Comparison of ENCODE assay signal across 1 cellular context in the genomic region with DNA sequence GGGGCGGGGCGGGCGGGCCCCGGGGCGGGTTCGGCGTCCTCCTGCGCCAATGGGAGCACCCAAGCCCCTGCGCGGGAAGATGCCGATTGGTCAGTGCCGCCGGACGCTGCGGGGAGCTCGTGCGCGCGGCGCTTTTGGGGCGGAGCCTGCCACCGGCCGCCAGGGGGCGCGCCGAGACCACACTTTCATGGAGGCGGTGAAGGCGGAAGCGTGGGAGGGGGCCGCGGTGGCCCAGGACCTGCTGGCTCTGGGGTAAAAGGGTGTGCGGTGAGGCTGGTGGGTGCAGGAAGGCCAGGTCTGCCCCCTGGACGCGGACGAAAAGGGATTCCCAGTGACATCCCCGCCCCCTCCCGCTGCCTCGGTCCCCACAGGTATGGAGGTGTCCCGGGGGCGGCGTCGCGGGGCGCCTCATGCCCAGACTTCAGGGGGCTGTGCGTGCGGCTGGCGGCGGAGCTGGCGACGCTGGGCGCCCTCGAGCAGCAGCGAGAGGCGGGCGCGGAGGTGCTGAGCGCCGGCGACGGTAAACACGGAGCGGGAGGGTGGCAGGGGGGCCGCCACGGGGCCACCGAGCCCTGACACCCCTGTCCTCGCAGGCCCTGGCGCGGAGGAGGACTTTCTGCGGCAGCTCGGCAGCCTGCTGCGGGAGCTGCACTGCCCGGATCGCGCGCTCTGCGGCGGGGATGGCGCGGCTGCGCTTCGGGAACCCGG.
TF ChIP-seq lines count a peak whose summit lies in the region.

Gene FAM98C, plus strand, starts transcription at position 127 of the 708 bp plus-strand sequence. Its CDS starts 61 bp downstream, at position 188.

TF ChIP-seq in K562, 482 proteins besides CTCF, POLR2A, EP300 and RAD21 (continued from another document and continues in another):
- TF ChIP-seq SIN3A (IDR thresholded peaks at IDR 0.05; ENCODE audit: borderline replicate concordance in 2 of 2, control insufficient read depth in 1 of 2, low read depth in 2 of 2, low read length in 2 of 2) = peak; percentile 31 to 69; a peak in 2 of 4 replicates
- TF ChIP-seq CHD2 (IDR thresholded peaks at IDR 0.05; ENCODE audit: low read depth, low read length) = peak; percentile 70
- TF ChIP-seq SREBF1 (IDR thresholded peaks at IDR 0.05; ENCODE audit: borderline replicate concordance, low read depth, low read length) = no peak
- 0 out of 2 replicates have a peak, but pooled peaks have one; percentile 23 for TF ChIP-seq JUND (IDR thresholded peaks at IDR 0.05; ENCODE audit: borderline replicate concordance, low read depth, low read length)
- no peak; the same call in 2 of the 3 replicates for TF ChIP-seq JUND (tag; IDR thresholded peaks at IDR 0.05; ENCODE audit: borderline replicate concordance, low read depth, low read length)
- TF ChIP-seq TAF9B (IDR thresholded peaks at IDR 0.05; ENCODE audit: partially characterized antibody) = no peak
- TF ChIP-seq, protein P1, sequence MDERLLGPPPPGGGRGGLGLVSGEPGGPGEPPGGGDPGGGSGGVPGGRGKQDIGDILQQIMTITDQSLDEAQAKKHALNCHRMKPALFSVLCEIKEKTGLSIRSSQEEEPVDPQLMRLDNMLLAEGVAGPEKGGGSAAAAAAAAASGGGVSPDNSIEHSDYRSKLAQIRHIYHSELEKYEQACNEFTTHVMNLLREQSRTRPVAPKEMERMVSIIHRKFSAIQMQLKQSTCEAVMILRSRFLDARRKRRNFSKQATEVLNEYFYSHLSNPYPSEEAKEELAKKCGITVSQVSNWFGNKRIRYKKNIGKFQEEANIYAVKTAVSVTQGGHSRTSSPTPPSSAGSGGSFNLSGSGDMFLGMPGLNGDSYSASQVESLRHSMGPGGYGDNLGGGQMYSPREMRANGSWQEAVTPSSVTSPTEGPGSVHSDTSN (CRISPR knock-in tag; IDR thresholded peaks at IDR 0.05; ENCODE audit: low read depth) = no peak
- TF ChIP-seq, protein P1 (tag; conservative IDR thresholded peaks at IDR 0.05; ENCODE audit: low read depth) = no peak
- TF ChIP-seq ZNF384 (IDR thresholded peaks at IDR 0.05; ENCODE audit: low read depth, low read length) = no peak
- TF ChIP-seq MXI1 (IDR thresholded peaks at IDR 0.05; ENCODE audit: low read depth, low read length) = no peak
- no peak for TF ChIP-seq ZNF699 (CRISPR knock-in tag; IDR thresholded peaks at IDR 0.05; ENCODE audit: insufficient replicate concordance)
- TF ChIP-seq, protein P2, sequence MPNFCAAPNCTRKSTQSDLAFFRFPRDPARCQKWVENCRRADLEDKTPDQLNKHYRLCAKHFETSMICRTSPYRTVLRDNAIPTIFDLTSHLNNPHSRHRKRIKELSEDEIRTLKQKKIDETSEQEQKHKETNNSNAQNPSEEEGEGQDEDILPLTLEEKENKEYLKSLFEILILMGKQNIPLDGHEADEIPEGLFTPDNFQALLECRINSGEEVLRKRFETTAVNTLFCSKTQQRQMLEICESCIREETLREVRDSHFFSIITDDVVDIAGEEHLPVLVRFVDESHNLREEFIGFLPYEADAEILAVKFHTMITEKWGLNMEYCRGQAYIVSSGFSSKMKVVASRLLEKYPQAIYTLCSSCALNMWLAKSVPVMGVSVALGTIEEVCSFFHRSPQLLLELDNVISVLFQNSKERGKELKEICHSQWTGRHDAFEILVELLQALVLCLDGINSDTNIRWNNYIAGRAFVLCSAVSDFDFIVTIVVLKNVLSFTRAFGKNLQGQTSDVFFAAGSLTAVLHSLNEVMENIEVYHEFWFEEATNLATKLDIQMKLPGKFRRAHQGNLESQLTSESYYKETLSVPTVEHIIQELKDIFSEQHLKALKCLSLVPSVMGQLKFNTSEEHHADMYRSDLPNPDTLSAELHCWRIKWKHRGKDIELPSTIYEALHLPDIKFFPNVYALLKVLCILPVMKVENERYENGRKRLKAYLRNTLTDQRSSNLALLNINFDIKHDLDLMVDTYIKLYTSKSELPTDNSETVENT (CRISPR knock-in tag; IDR thresholded peaks at IDR 0.05) = 0 out of 2 replicates have a peak, but pooled peaks have one; percentile 21
- TF ChIP-seq ZFPM2 (CRISPR knock-in tag; IDR thresholded peaks at IDR 0.05) = 0 out of 2 replicates have a peak, but pooled peaks have one; percentile 60
- TF ChIP-seq NCOA6 (IDR thresholded peaks at IDR 0.05) = no peak
- TF ChIP-seq ZNF431 (CRISPR knock-in tag; IDR thresholded peaks at IDR 0.05) = no peak
- TF ChIP-seq BRF1 (IDR thresholded peaks at IDR 0.05; ENCODE audit: borderline replicate concordance, extremely low read depth, insufficient read length) = no peak
- 0 out of 2 replicates have a peak, but pooled peaks have one; percentile 17 for TF ChIP-seq KLF1 (tag; IDR thresholded peaks at IDR 0.05)
- no peak; the same call in 1 of the 2 replicates for TF ChIP-seq ELF4 (CRISPR knock-in tag; IDR thresholded peaks at IDR 0.05)
- 0 out of 2 replicates have a peak, but pooled peaks have one; percentile 27 for TF ChIP-seq SMAD4 (CRISPR knock-in tag; conservative IDR thresholded peaks at IDR 0.05)
- 0 out of 2 replicates have a peak, but pooled peaks have one; percentile 17 for TF ChIP-seq ZBTB12 (CRISPR knock-in tag; IDR thresholded peaks at IDR 0.05)
- TF ChIP-seq, protein P3, sequence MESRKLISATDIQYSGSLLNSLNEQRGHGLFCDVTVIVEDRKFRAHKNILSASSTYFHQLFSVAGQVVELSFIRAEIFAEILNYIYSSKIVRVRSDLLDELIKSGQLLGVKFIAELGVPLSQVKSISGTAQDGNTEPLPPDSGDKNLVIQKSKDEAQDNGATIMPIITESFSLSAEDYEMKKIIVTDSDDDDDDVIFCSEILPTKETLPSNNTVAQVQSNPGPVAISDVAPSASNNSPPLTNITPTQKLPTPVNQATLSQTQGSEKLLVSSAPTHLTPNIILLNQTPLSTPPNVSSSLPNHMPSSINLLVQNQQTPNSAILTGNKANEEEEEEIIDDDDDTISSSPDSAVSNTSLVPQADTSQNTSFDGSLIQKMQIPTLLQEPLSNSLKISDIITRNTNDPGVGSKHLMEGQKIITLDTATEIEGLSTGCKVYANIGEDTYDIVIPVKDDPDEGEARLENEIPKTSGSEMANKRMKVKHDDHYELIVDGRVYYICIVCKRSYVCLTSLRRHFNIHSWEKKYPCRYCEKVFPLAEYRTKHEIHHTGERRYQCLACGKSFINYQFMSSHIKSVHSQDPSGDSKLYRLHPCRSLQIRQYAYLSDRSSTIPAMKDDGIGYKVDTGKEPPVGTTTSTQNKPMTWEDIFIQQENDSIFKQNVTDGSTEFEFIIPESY (CRISPR knock-in tag; IDR thresholded peaks at IDR 0.05) = 0 out of 2 replicates have a peak, but pooled peaks have one; percentile 53
- no peak for TF ChIP-seq CHAMP1 (IDR thresholded peaks at IDR 0.05)
- TF ChIP-seq ZEB2 (IDR thresholded peaks at IDR 0.05) = peak; percentile 63; the same call in 1 of the 2 replicates
- peak; percentile 96 for TF ChIP-seq FIP1L1 (IDR thresholded peaks at IDR 0.05; ENCODE audit: low read depth, low read length, poor library complexity, severe bottlenecking)
- TF ChIP-seq, protein P4, sequence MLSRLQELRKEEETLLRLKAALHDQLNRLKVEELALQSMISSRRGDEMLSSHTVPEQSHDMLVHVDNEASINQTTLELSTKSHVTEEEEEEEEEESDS (CRISPR knock-in tag; IDR thresholded peaks at IDR 0.05) = no peak
- 0 out of 2 replicates have a peak, but pooled peaks have one; percentile 8 for TF ChIP-seq C11orf30 (IDR thresholded peaks at IDR 0.05; ENCODE audit: low read depth)
- peak; percentile 80 for TF ChIP-seq GABPB1 (CRISPR knock-in tag; IDR thresholded peaks at IDR 0.05)
- no peak for TF ChIP-seq ZNF695 (CRISPR knock-in tag; IDR thresholded peaks at IDR 0.05)
- peak; percentile 44; the same call in 1 of the 2 replicates for TF ChIP-seq RNF2 (IDR thresholded peaks at IDR 0.05)
- TF ChIP-seq CC2D1A (IDR thresholded peaks at IDR 0.05) = no peak; the same call in 1 of the 2 replicates
- TF ChIP-seq, protein P5, sequence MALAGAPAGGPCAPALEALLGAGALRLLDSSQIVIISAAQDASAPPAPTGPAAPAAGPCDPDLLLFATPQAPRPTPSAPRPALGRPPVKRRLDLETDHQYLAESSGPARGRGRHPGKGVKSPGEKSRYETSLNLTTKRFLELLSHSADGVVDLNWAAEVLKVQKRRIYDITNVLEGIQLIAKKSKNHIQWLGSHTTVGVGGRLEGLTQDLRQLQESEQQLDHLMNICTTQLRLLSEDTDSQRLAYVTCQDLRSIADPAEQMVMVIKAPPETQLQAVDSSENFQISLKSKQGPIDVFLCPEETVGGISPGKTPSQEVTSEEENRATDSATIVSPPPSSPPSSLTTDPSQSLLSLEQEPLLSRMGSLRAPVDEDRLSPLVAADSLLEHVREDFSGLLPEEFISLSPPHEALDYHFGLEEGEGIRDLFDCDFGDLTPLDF (CRISPR knock-in tag; IDR thresholded peaks at IDR 0.05) = peak; percentile 92
- TF ChIP-seq LCOR (CRISPR knock-in tag; IDR thresholded peaks at IDR 0.05) = peak; percentile 84
- TF ChIP-seq RREB1 (CRISPR knock-in tag; IDR thresholded peaks at IDR 0.05) = peak; percentile 89; the same call in 1 of the 2 replicates
- no peak for TF ChIP-seq FOXJ3 (CRISPR knock-in tag; IDR thresholded peaks at IDR 0.05)
- TF ChIP-seq USF1 (CRISPR knock-in tag; IDR thresholded peaks at IDR 0.05) = no peak
- TF ChIP-seq RBFOX2 (IDR thresholded peaks at IDR 0.05; ENCODE audit: low read depth, low read length) = peak; percentile 88
